Comparison of ENCODE assay signal across 5 cellular contexts in genomic region chr4:169379688-169380087, GRCh38.
"Had no signal": no experiment of that assay in that cellular context is flagged by ENCODE, and none has a peak within 500 bp of the region (broad histone marks: within the 10 kb centered on the region; RNA-seq: fewer than 3 reads in every experiment).

No MANE protein-coding gene starts in this region.

- H3K4me2 ChIP-seq: KMS-11 had no signal

- FAIRE-seq: HTR-8/SVneo had no signal

- H3K9ac ChIP-seq: KMS-11 had no signal

- H3K27ac ChIP-seq: HL-60, KMS-11 had no signal

- DNase-seq: KBM-7, KG1 had no signal
